In genomic region chr20:16191496-16191895, GRCh38 we compare ENCODE assay signal across 31 cellular contexts.
"Had no signal": no experiment of that assay in that cellular context is flagged by ENCODE, and none has a peak within 500 bp of the region (broad histone marks: within the 10 kb centered on the region; RNA-seq: fewer than 3 reads in every experiment).

No MANE protein-coding gene starts in this region.

- H3K4me1 ChIP-seq: foreskin keratinocyte, heart right ventricle, lower lobe of right lung, parathyroid adenoma, tibial artery had no signal

- H3K4me3 Mint-ChIP-seq: immature natural killer cell; memory B cell; naive B cell; natural killer cell treated with Interleukin-12 subunit alpha and Interleukin-12 subunit beta and Interleukin-15 and Interleukin-18, amount 100 ng/mL, for 72 hours; neural crest cell; stimulated activated effector memory CD8-positive, alpha-beta T cell treated with anti-CD3 and anti-CD28 coated beads, Interleukin-12 subunit alpha, Interleukin-12 subunit beta, amount 100 ng/mL, for 72 hours; type B pancreatic cell had no signal

- H3K4me3 ChIP-seq: dorsolateral prefrontal cortex, heart right ventricle, lower lobe of right lung, testis, tibial artery had no signal

- H2AFZ ChIP-seq: parathyroid adenoma had no signal

- H3K36me3 ChIP-seq: heart right ventricle, lower lobe of right lung, neutrophil, tibial artery had no signal

- DNase-seq: dorsolateral prefrontal cortex; effector CD4-positive, alpha-beta T cell; foreskin keratinocyte; glutamatergic neuron; heart right ventricle; hypothalamus; immature natural killer cell; islet precursor cell; kidney glomerular epithelial cell; left colon; left ventricle myocardium superior; lower lobe of right lung; naive B cell; stimulated activated CD4-positive, alpha-beta T cell treated with anti-CD3 and anti-CD28 coated beads, Interleukin-2, amount 100 ng/mL, for 24 hours; stimulated activated CD4-positive, alpha-beta T cell treated with anti-CD3 and anti-CD28 coated beads, Interleukin-4, amount 100 ng/mL, for 24 hours; stimulated activated naive CD8-positive, alpha-beta T cell treated with anti-CD3 and anti-CD28 coated beads, Interleukin-15, Interleukin-2, amounts not matched to agents 100 U/mL and 50 U/mL, for 24 hours; substantia nigra; testis; tibial artery had no signal

- H3K9me3 ChIP-seq: heart right ventricle, lower lobe of right lung, neutrophil, testis, tibial artery had no signal

- H3K27me3 ChIP-seq: foreskin keratinocyte, neutrophil, testis, tibial artery had no signal

- H3K36me3 Mint-ChIP-seq: immature natural killer cell; memory B cell; naive B cell; natural killer cell treated with Interleukin-12 subunit alpha and Interleukin-12 subunit beta and Interleukin-15 and Interleukin-18, amount 100 ng/mL, for 72 hours; stimulated activated effector memory CD8-positive, alpha-beta T cell treated with anti-CD3 and anti-CD28 coated beads, Interleukin-12 subunit alpha, Interleukin-12 subunit beta, amount 100 ng/mL, for 72 hours; type B pancreatic cell had no signal

- H3K9me3 Mint-ChIP-seq: immature natural killer cell; memory B cell; natural killer cell treated with Interleukin-12 subunit alpha and Interleukin-12 subunit beta and Interleukin-15 and Interleukin-18, amount 100 ng/mL, for 72 hours; neural crest cell; type B pancreatic cell had no signal

- FAIRE-seq: colon had no signal

- H3K4me1 Mint-ChIP-seq: immature natural killer cell; memory B cell; neural crest cell; stimulated activated effector memory CD8-positive, alpha-beta T cell treated with anti-CD3 and anti-CD28 coated beads, Interleukin-12 subunit alpha, Interleukin-12 subunit beta, amount 100 ng/mL, for 72 hours had no signal

- H3K27ac ChIP-seq: dorsolateral prefrontal cortex, epithelial cell of prostate, foreskin keratinocyte, heart right ventricle, lower lobe of right lung, neutrophil, parathyroid adenoma, testis, tibial artery had no signal

- H3K79me2 ChIP-seq: parathyroid adenoma had no signal

- H3K9ac ChIP-seq: parathyroid adenoma had no signal

- ATAC-seq: esophagus mucosa; foreskin keratinocyte; heart right ventricle; left colon; left ventricle myocardium superior; lower lobe of right lung; sciatic nerve; stimulated activated effector memory CD8-positive, alpha-beta T cell treated with anti-CD3 and anti-CD28 coated beads, Interleukin-12 subunit alpha, Interleukin-12 subunit beta, amount 100 ng/mL, for 72 hours; stimulated activated naive CD8-positive, alpha-beta T cell treated with anti-CD3 and anti-CD28 coated beads, Interleukin-15, Interleukin-2, amounts not matched to agents 100 U/mL and 50 U/mL, for 24 hours had no signal

- H3K27me3 Mint-ChIP-seq: memory B cell, naive B cell had no signal

- H3K27ac Mint-ChIP-seq: immature natural killer cell; memory B cell; natural killer cell treated with Interleukin-12 subunit alpha and Interleukin-12 subunit beta and Interleukin-15 and Interleukin-18, amount 100 ng/mL, for 72 hours; progenitor cell of endocrine pancreas; stimulated activated effector memory CD8-positive, alpha-beta T cell treated with anti-CD3 and anti-CD28 coated beads, Interleukin-12 subunit alpha, Interleukin-12 subunit beta, amount 100 ng/mL, for 72 hours; type B pancreatic cell had no signal
